1 cellular context compared by ENCODE assay signal in genomic region chr2:191836471-191836852, GRCh38.
TF ChIP-seq lines count a peak whose summit lies in the region.

No MANE protein-coding gene starts in this region.

TF ChIP-seq in GM23338, 12 proteins besides CTCF, POLR2A, EP300 and RAD21:
- no peak for TF ChIP-seq ZNF462 (CRISPR knock-in tag; IDR thresholded peaks at IDR 0.05)
- no peak for TF ChIP-seq ETS1 (IDR thresholded peaks at IDR 0.05)
- no peak for TF ChIP-seq ZNF114 (CRISPR knock-in tag; IDR thresholded peaks at IDR 0.05)
- TF ChIP-seq NANOG (IDR thresholded peaks at IDR 0.05; ENCODE audit: borderline replicate concordance): no peak
- no peak for TF ChIP-seq STAT1 (IDR thresholded peaks at IDR 0.05; ENCODE audit: unreplicated experiment)
- TF ChIP-seq REST (IDR thresholded peaks at IDR 0.05; ENCODE audit: unreplicated experiment): no peak
- TF ChIP-seq EZH2 (IDR thresholded peaks at IDR 0.05; ENCODE audit: low read depth, unreplicated experiment): no peak
- TF ChIP-seq CREB1 (CRISPR knock-in tag; IDR thresholded peaks at IDR 0.05; ENCODE audit: low read depth): no peak
- TF ChIP-seq JUNB (IDR thresholded peaks at IDR 0.05; ENCODE audit: unreplicated experiment): no peak
- TF ChIP-seq EZH2phosphoT487 (IDR thresholded peaks at IDR 0.05; ENCODE audit: unreplicated experiment): no peak
- TF ChIP-seq POLR2AphosphoS5 (IDR thresholded peaks at IDR 0.05; ENCODE audit: low read depth): no peak
- TF ChIP-seq ZNF331 (CRISPR knock-in tag; IDR thresholded peaks at IDR 0.05; ENCODE audit: low read depth): no peak
